2 cellular contexts compared by ENCODE assay signal in genomic region chr1:240423525-240423924, GRCh38.
A peak's percentile ranks its signal among the peaks of the same experiment; 100 is the strongest.
TF ChIP-seq lines count a peak whose summit lies in the region.

No MANE protein-coding gene starts in this region.

TF ChIP-seq in HepG2, 621 proteins besides CTCF, POLR2A, EP300 and RAD21:
- TF ChIP-seq MAFK (conservative IDR thresholded peaks at IDR 0.05 in 1 of 2, IDR thresholded peaks at IDR 0.05 in 1 of 2; ENCODE audit: low read length in 2 of 2) (peak; percentile 17 to 65; a peak in 2 of 4 replicates), MAFF (IDR thresholded peaks at IDR 0.05; ENCODE audit: low read depth, low read length) (peak; percentile 37; the same call in 1 of the 2 replicates), HMGXB4 (CRISPR knock-in tag; IDR thresholded peaks at IDR 0.05; ENCODE audit: borderline replicate concordance in 1 of 2, low read depth in 1 of 2) (no peak)

TF ChIP-seq in IMR-90, 13 proteins besides CTCF, POLR2A, EP300 and RAD21:
- TF ChIP-seq MAFK (IDR thresholded peaks at IDR 0.05; ENCODE audit: low read depth, low read length) (peak; percentile 78), CHD1 (IDR thresholded peaks at IDR 0.05; ENCODE audit: low read depth, low read length) (no peak)
